8 cellular contexts compared by ENCODE assay signal in genomic region chr12:95943231-95943842, GRCh38. TPM values are rescaled to one million over a fixed set of nuclear protein-coding genes. Genes with fewer than 3 reads are reported as not detected.
DNase-seq lines count a peak whose midpoint lies in the region; ATAC-seq and TF ChIP-seq lines count a peak whose summit lies in the region.

TSS of gene AMDHD1 (plus strand) at chr12:95943331. CDS start at chr12:95943399, 68 bp downstream.

- peak; percentile 63 for ATAC-seq in CD8-positive, alpha-beta T cell
- ATAC-seq in GM19452 (IDR thresholded peaks at IDR 0.05; ENCODE audit: unreplicated experiment) (peak; percentile 62), HG03521 (IDR thresholded peaks at IDR 0.05; ENCODE audit: unreplicated experiment) (peak; percentile 56), aorta (ENCODE audit: low FRiP score) (peak; percentile 86)

- peak within 1 kb of the TSS; percentile 92 for H3K27ac Mint-ChIP-seq in CD8-positive, alpha-beta T cell
- H3K27ac Mint-ChIP-seq in activated naive CD4-positive, alpha-beta T cell treated with anti-CD3 and anti-CD28 coated beads, Interleukin-2, amount 50 U/mL, for 24 hours, result peak within 1 kb of the TSS; percentile 94

- H3K4me3 ChIP-seq in CD8-positive, alpha-beta T cell (ENCODE audit: low read depth, low read length), result peak within 1 kb of the TSS; percentile 83
- H3K4me3 ChIP-seq in SJCRH30 (peak within 1 kb of the TSS; percentile 95), cardiac muscle cell (peak within 1 kb of the TSS; percentile 89), aorta (ENCODE audit: low read length in 2 of 2) (peak within 1 kb of the TSS; percentile 86 to 99)

- DNase-seq in CD8-positive, alpha-beta T cell, result peak; percentile 22 to 80 (median 59)
- peak; percentile 55 to 62 for DNase-seq in SJCRH30
- peak; percentile 55 to 82 for DNase-seq in cardiac muscle cell (ENCODE audit: low read depth in 1 of 2, low spot score in 1 of 2)
- DNase-seq in posterior vena cava (ENCODE audit: low spot score), result peak; percentile 85
- DNase-seq in aorta, result peak; percentile 67 to 87

- H3K27ac ChIP-seq in CD8-positive, alpha-beta T cell (ENCODE audit: low read depth, low read length), result peak within 1 kb of the TSS; percentile 79
- H3K27ac ChIP-seq in SJCRH30 (peak within 1 kb of the TSS; percentile 64), cardiac muscle cell (no peak within 1 kb of the TSS), aorta (ENCODE audit: low read depth in 1 of 2, low read length in 2 of 2) (peak within 1 kb of the TSS; percentile 11 to 23)

- no peaks in the 10 kb centered on the region for H3K9me3 ChIP-seq in CD8-positive, alpha-beta T cell (ENCODE audit: low read length)
- no peaks in the 10 kb centered on the region for H3K9me3 ChIP-seq in SJCRH30 (replicated peaks)
- no peaks in the 10 kb centered on the region for H3K9me3 ChIP-seq in cardiac muscle cell (ENCODE audit: low read depth)
- no peaks in the 10 kb centered on the region for H3K9me3 ChIP-seq in aorta (ENCODE audit: control insufficient read depth, low read length)

- H3K36me3 ChIP-seq in CD8-positive, alpha-beta T cell (ENCODE audit: insufficient read depth, low read length), result no peaks in the 10 kb centered on the region
- H3K36me3 ChIP-seq in SJCRH30 (no peaks in the 10 kb centered on the region), cardiac muscle cell (no peaks in the 10 kb centered on the region), aorta (ENCODE audit: control insufficient read depth in 1 of 2, insufficient read depth in 2 of 2, low read length in 1 of 2) (no peaks in the 10 kb centered on the region)

- peaks cover 5% of the 10 kb centered on the region for H3K36me3 Mint-ChIP-seq in CD8-positive, alpha-beta T cell
- no peaks in the 10 kb centered on the region for H3K36me3 Mint-ChIP-seq in activated naive CD4-positive, alpha-beta T cell treated with anti-CD3 and anti-CD28 coated beads, Interleukin-2, amount 50 U/mL, for 24 hours

- intact Hi-C loops in CD8-positive, alpha-beta T cell (cut with DNase I, micrococcal nuclease), result loop anchor here (2.0 to 10.0 kb wide), 12 partner anchors 25 to 961 kb away; partner anchors contain the start of genes LTA4H (in 2 of the 2), NDUFA12 (in 2 of the 2), FGD6 (in 1 of the 2) and METAP2 (in 1 of the 2)
- intact Hi-C loops in posterior vena cava (cut with DNase I) (no loop called here), aorta (cut with DNase I) (no loop called here)

- CTCF ChIA-PET in CD8-positive, alpha-beta T cell (lab: Charles Lee), result interaction anchor here (0.5 to 4.8 kb wide), 6 partner anchors 11 to 820 kb away, joined by 3 to 23 read pairs (median 4); no protein-coding TSS in a partner anchor

- no peaks in the 10 kb centered on the region for H3K27me3 Mint-ChIP-seq in CD8-positive, alpha-beta T cell (ENCODE audit: low read depth)
- no peaks in the 10 kb centered on the region for H3K27me3 Mint-ChIP-seq in activated naive CD4-positive, alpha-beta T cell treated with anti-CD3 and anti-CD28 coated beads, Interleukin-2, amount 50 U/mL, for 24 hours

- peaks cover 10% of the 10 kb centered on the region for H3K4me1 Mint-ChIP-seq in CD8-positive, alpha-beta T cell (ENCODE audit: low read depth)
- peaks cover 8% of the 10 kb centered on the region for H3K4me1 Mint-ChIP-seq in activated naive CD4-positive, alpha-beta T cell treated with anti-CD3 and anti-CD28 coated beads, Interleukin-2, amount 50 U/mL, for 24 hours

- no peaks in the 10 kb centered on the region for H3K27me3 ChIP-seq in CD8-positive, alpha-beta T cell (ENCODE audit: insufficient read depth, low read length)
- H3K27me3 ChIP-seq in SJCRH30 (no peaks in the 10 kb centered on the region), cardiac muscle cell (peaks cover 25% of the 10 kb centered on the region), aorta (ENCODE audit: control insufficient read depth in 1 of 2, insufficient read depth in 2 of 2, low read length in 1 of 2) (no peaks in the 10 kb centered on the region)

- POLR2A ChIA-PET in CD8-positive, alpha-beta T cell (lab: Charles Lee), result interaction anchor here (0.7 to 2.5 kb wide), 10 partner anchors 9 to 726 kb away, joined by 3 to 11 read pairs (median 5); partner anchors contain the start of genes CFAP54, FGD6, LTA4H and METAP2

- H3K9me3 Mint-ChIP-seq in CD8-positive, alpha-beta T cell, result no peaks in the 10 kb centered on the region
- H3K9me3 Mint-ChIP-seq in activated naive CD4-positive, alpha-beta T cell treated with anti-CD3 and anti-CD28 coated beads, Interleukin-2, amount 50 U/mL, for 24 hours, result no peaks in the 10 kb centered on the region

- no peak for TF ChIP-seq CTCF in CD8-positive, alpha-beta T cell (IDR thresholded peaks at IDR 0.05)
- TF ChIP-seq CTCF in cardiac muscle cell (IDR thresholded peaks at IDR 0.05; ENCODE audit: low read depth, low read length), result peak; percentile 31

- H3K4me3 Mint-ChIP-seq in CD8-positive, alpha-beta T cell, result peak within 1 kb of the TSS; percentile 96
- H3K4me3 Mint-ChIP-seq in activated naive CD4-positive, alpha-beta T cell treated with anti-CD3 and anti-CD28 coated beads, Interleukin-2, amount 50 U/mL, for 24 hours, result peak within 1 kb of the TSS; percentile 96

- H3K4me1 ChIP-seq in CD8-positive, alpha-beta T cell (ENCODE audit: insufficient read depth, low read length), result peaks cover 11% of the 10 kb centered on the region
- H3K4me1 ChIP-seq in SJCRH30 (no peaks in the 10 kb centered on the region), cardiac muscle cell (ENCODE audit: low read depth) (peaks cover 6% of the 10 kb centered on the region), aorta (ENCODE audit: control insufficient read depth in 1 of 2, insufficient read depth in 2 of 2, low read length in 2 of 2) (no peaks in the 10 kb centered on the region)

- 0 to 1% methylated on average over 46 to 48 of the region's 48 CpGs for WGBS in aorta, 2 donors

RNA-seq across cellular contexts. Expression of gene AMDHD1, which starts in this region (rescaled TPM):
- under 1 TPM; 0.25 to 0.68 TPM for total RNA-seq in CD8-positive, alpha-beta T cell
- total RNA-seq in SJCRH30 (2014; rRNA removed; shearing (Covaris generic)), result not detected in 2 replicates
- total RNA-seq in cardiac muscle cell (0.15 and 0.25 TPM in 2 replicates), posterior vena cava (under 1 TPM; 0.29 to 0.46 TPM), aorta (under 1 TPM; 0.51 to 0.75 TPM)
- polyA plus RNA-seq in cardiac muscle cell (0.06 TPM in 1 of 2 replicates, not detected in the other), aorta (1 to 10 TPM; 1.0 to 4.6 TPM)

Comparison
In these comparisons a context has a peak if more than half of its experiments do, and no peak if none do; other contexts are left out.
1. Peak in DNase-seq, ATAC-seq, H3K4me3 ChIP-seq and H3K27ac ChIP-seq in CD8-positive, alpha-beta T cell; RNA of the gene not detected or under 1 TPM.
2. Peak in DNase-seq, H3K4me3 ChIP-seq and H3K27ac ChIP-seq in SJCRH30; RNA of the gene not detected or under 1 TPM.
3. Peak in DNase-seq and H3K4me3 ChIP-seq in cardiac muscle cell; RNA of the gene not detected or under 1 TPM.
4. Peak in DNase-seq in posterior vena cava; RNA of the gene not detected or under 1 TPM.
5. intact Hi-C loops: an anchor here in CD8-positive, alpha-beta T cell (2.0 to 10.0 kb wide); none called in posterior vena cava and aorta.